Comparison of ENCODE assay signal across 10 cellular contexts in genomic region chr14:105201156-105201927, GRCh38. TPM values are rescaled to one million over a fixed set of nuclear protein-coding genes. Genes with fewer than 3 reads are reported as not detected.
DNase-seq lines count a peak whose midpoint lies in the region; ATAC-seq and TF ChIP-seq lines count a peak whose summit lies in the region.
"Had no signal": no experiment of that assay in that cellular context is flagged by ENCODE, and none has a peak within 500 bp of the region (broad histone marks: within the 10 kb centered on the region; RNA-seq: fewer than 3 reads in every experiment).

No MANE protein-coding gene starts in this region.

- H3K4me3 Mint-ChIP-seq in activated CD4-positive, alpha-beta T cell treated with anti-CD3 and anti-CD28 coated beads, Interleukin-2, amount 10 ng/mL, durations not matched to agents 24 days and 14 days = peak overlapping the region; percentile 45
- no peak overlapping the region for H3K4me3 Mint-ChIP-seq in endodermal cell

- no peak for ATAC-seq in gastrocnemius medialis

- TF ChIP-seq CTCF in NB4 (IDR thresholded peaks at IDR 0.05; ENCODE audit: low read depth, low read length) (peak; percentile 23), endodermal cell (conservative IDR thresholded peaks at IDR 0.05) (peak; percentile 61), gastrocnemius medialis (IDR thresholded peaks at IDR 0.05 in 4 of 5, conservative IDR thresholded peaks at IDR 0.05 in 1 of 5) (peak in 1 of 5 experiments; percentile 7), GM20000 (IDR thresholded peaks at IDR 0.05; ENCODE audit: extremely low read depth, missing control alignments) (no peak)

- H3K27me3 Mint-ChIP-seq in activated CD4-positive, alpha-beta T cell treated with anti-CD3 and anti-CD28 coated beads, Interleukin-2, amount 10 ng/mL, durations not matched to agents 24 days and 14 days = peaks cover 22% of the 10 kb centered on the region
- peaks cover 11% of the 10 kb centered on the region for H3K27me3 Mint-ChIP-seq in endodermal cell (ENCODE audit: insufficient read depth)

- H3K36me3 Mint-ChIP-seq in activated CD4-positive, alpha-beta T cell treated with anti-CD3 and anti-CD28 coated beads, Interleukin-2, amount 10 ng/mL, durations not matched to agents 24 days and 14 days (ENCODE audit: low read depth) = no peaks in the 10 kb centered on the region
- no peaks in the 10 kb centered on the region for H3K36me3 Mint-ChIP-seq in endodermal cell (ENCODE audit: low read depth)
- H3K36me3 Mint-ChIP-seq: T-cell had no signal

- DNase-seq in activated CD4-positive, alpha-beta T cell treated with anti-CD3 and anti-CD28 coated beads, Interleukin-2, amount 10 ng/mL, durations not matched to agents 24 days and 14 days = no peak
- DNase-seq in activated CD4-positive, alpha-beta T cell treated with anti-CD3 and anti-CD28 coated beads for 1 hour = no peak
- DNase-seq in NB4 (ENCODE audit: low read depth) (no peak), endodermal cell (peak; percentile 65), gastrocnemius medialis (no peak), GM20000 (ENCODE audit: low spot score) (no peak), GM19238 (ENCODE audit: insufficient read length, low spot score) (no peak), SW480 (ENCODE audit: low spot score) (no peak)
- DNase-seq: NCI-H446 had no signal

- H3K9me3 ChIP-seq in endodermal cell (ENCODE audit: control insufficient read depth, low read length) (no peaks in the 10 kb centered on the region), gastrocnemius medialis (no peaks in the 10 kb centered on the region)

- intact Hi-C loops in activated CD4-positive, alpha-beta T cell treated with anti-CD3 and anti-CD28 coated beads, Interleukin-2, amount 10 ng/mL, durations not matched to agents 24 days and 14 days (cut with micrococcal nuclease) = no loop called here
- intact Hi-C loops in gastrocnemius medialis (cut with DNase I; ENCODE audit: low total_unique reads) = loop anchor here (5.0 kb wide), 2 partner anchors 81 to 109 kb away; no protein-coding TSS in a partner anchor

- peaks cover 3% of the 10 kb centered on the region for H3K4me1 ChIP-seq in endodermal cell (ENCODE audit: control insufficient read depth, insufficient read depth, low read length)
- peaks cover 8 to 39% of the 10 kb centered on the region in 2 donors for H3K4me1 ChIP-seq in gastrocnemius medialis

- no peak overlapping the region for H3K27ac Mint-ChIP-seq in activated CD4-positive, alpha-beta T cell treated with anti-CD3 and anti-CD28 coated beads, Interleukin-2, amount 10 ng/mL, durations not matched to agents 24 days and 14 days
- H3K27ac Mint-ChIP-seq in endodermal cell = no peak overlapping the region
- H3K27ac Mint-ChIP-seq: T-cell had no signal

- H3K4me3 ChIP-seq in NB4 (ENCODE audit: low read depth, low read length) (no peak overlapping the region), endodermal cell (ENCODE audit: low read length) (no peak overlapping the region), gastrocnemius medialis (no peak overlapping the region)

- H3K9ac ChIP-seq in endodermal cell (ENCODE audit: extremely low read depth, low read length, poor library complexity, severe bottlenecking) = no peak overlapping the region

- TF ChIP-seq POLR2A in NB4 (IDR thresholded peaks at IDR 0.05; ENCODE audit: extremely low read depth, insufficient read length) = peak; percentile 10
- TF ChIP-seq POLR2A in gastrocnemius medialis (IDR thresholded peaks at IDR 0.05) = no peak

- H3K27me3 ChIP-seq in endodermal cell (ENCODE audit: control insufficient read depth, insufficient read depth, low read length, poor library complexity, severe bottlenecking) = no peaks in the 10 kb centered on the region
- peaks cover 15 to 26% (median 20%) of the 10 kb centered on the region in 3 donors for H3K27me3 ChIP-seq in gastrocnemius medialis

- H3K9me3 Mint-ChIP-seq in activated CD4-positive, alpha-beta T cell treated with anti-CD3 and anti-CD28 coated beads, Interleukin-2, amount 10 ng/mL, durations not matched to agents 24 days and 14 days = no peaks in the 10 kb centered on the region
- no peaks in the 10 kb centered on the region for H3K9me3 Mint-ChIP-seq in endodermal cell
- H3K9me3 Mint-ChIP-seq: T-cell had no signal

- H3K27ac ChIP-seq in endodermal cell (ENCODE audit: low read depth, low read length) (no peak overlapping the region), gastrocnemius medialis (peak overlapping the region; percentile 3 to 56 (median 50))

- peaks cover 7% of the 10 kb centered on the region for H3K4me1 Mint-ChIP-seq in activated CD4-positive, alpha-beta T cell treated with anti-CD3 and anti-CD28 coated beads, Interleukin-2, amount 10 ng/mL, durations not matched to agents 24 days and 14 days
- no peaks in the 10 kb centered on the region for H3K4me1 Mint-ChIP-seq in endodermal cell

- WGBS in endodermal cell (ENCODE audit: insufficient coverage in 1 of 2, insufficient read length in 1 of 2), 2 experiments = 84 to 87% methylated on average over 18 to 28 of the region's 28 CpGs

- H3K36me3 ChIP-seq in endodermal cell (ENCODE audit: control insufficient read depth, insufficient read depth, low read length) (no peaks in the 10 kb centered on the region), gastrocnemius medialis (no peaks in the 10 kb centered on the region)

- in situ Hi-C loops in gastrocnemius medialis (cut with MboI; ENCODE audit: low sequenced_read_pairs in 4 of 4) = loop anchor here in 1 of 4 donors (25.0 kb wide), 1 partner anchor 136 kb away; no protein-coding TSS in a partner anchor

RNA-seq across cellular contexts. Expression of gene NUDT14, which starts 20.2 kb away (rescaled TPM):
- 8.3 and 9.1 TPM in 2 replicates for total RNA-seq in activated CD4-positive, alpha-beta T cell treated with anti-CD3 and anti-CD28 coated beads, Interleukin-2, amount 10 ng/mL, durations not matched to agents 24 days and 14 days
- total RNA-seq in endodermal cell = 10 to 100 TPM; 43.4 to 59.5 TPM
- polyA plus RNA-seq in endodermal cell (2013, experiment 1 of 2) = 20.9 TPM
- 20.4 TPM for polyA plus RNA-seq in endodermal cell (2013, experiment 2 of 2)
- 10 to 100 TPM; 11.0 to 25.5 (median 16.4) TPM for total RNA-seq in gastrocnemius medialis

RNA-seq across cellular contexts. Expression of gene JAG2, which starts 32.8 kb away (rescaled TPM):
- 9.7 and 11.2 TPM in 2 replicates for total RNA-seq in activated CD4-positive, alpha-beta T cell treated with anti-CD3 and anti-CD28 coated beads, Interleukin-2, amount 10 ng/mL, durations not matched to agents 24 days and 14 days
- 1 to 10 TPM; 6.4 TPM for total RNA-seq in endodermal cell
- polyA plus RNA-seq in endodermal cell (2013, experiment 1 of 2) = 9.1 TPM
- 5.2 TPM for polyA plus RNA-seq in endodermal cell (2013, experiment 2 of 2)
- total RNA-seq in gastrocnemius medialis = 10 to 100 TPM in 3 of 4 donors, 1 to 10 TPM in 1; 8.0 to 17.9 (median 15.7) TPM

RNA-seq across cellular contexts. Expression of gene BTBD6, which starts 47.0 kb away (rescaled TPM):
- 39.8 and 40.1 TPM in 2 replicates for total RNA-seq in activated CD4-positive, alpha-beta T cell treated with anti-CD3 and anti-CD28 coated beads, Interleukin-2, amount 10 ng/mL, durations not matched to agents 24 days and 14 days
- total RNA-seq in endodermal cell (10 to 100 TPM; 21.8 to 26.9 TPM), gastrocnemius medialis (10 to 100 TPM; 48.4 to 85.9 (median 53.6) TPM)
- polyA plus RNA-seq in endodermal cell (2013, experiment 1 of 2) = 29.0 TPM
- 27.7 TPM for polyA plus RNA-seq in endodermal cell (2013, experiment 2 of 2)
